8 cellular contexts compared by ENCODE assay signal in the genomic region with DNA sequence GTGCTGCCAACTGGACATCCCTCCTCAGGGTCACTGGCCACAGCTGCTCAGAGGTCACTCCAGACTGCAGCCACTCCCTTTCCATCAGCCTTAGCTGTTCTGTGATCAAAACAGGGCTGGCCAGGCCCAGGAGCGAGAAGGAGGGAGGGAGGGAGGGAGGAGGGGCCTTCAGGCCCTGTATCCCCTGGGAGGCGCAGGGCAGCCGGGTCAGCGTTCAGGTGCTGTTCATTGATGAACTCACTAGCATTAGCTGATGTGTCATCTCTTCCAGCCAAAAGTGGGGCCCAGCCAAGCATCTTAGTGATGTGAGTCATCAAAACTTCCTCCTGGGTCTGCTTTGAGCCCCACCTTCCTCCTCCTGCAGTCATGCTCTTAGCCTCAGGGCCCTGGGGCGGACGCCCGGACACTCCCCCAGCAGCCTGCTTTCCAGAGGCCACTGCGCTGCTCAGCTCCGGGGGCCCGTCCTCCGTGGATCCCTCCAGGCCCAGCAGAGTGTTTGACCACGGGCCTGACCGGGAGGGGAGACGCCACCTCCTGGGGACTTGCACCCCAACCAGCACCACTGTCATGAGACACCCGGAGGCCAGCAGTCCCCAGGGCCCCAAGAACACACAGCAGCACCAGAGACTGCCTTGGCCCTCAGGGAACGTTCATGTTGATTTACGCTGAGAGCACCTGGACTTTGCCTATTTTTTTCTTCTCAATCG.
DNase-seq lines count a peak whose midpoint lies in the region; ATAC-seq and TF ChIP-seq lines count a peak whose summit lies in the region.

No MANE protein-coding gene starts in this region.

- H3K27me3 ChIP-seq in left ventricle myocardium inferior (ENCODE audit: low read depth), result no peaks in the 10 kb centered on the region

- H3K9me3 Mint-ChIP-seq in activated T-helper 17 cell treated with anti-CD3 and anti-CD28 coated beads, Interleukin-2, amount 50 U/mL, for 72 hours, result no peaks in the 10 kb centered on the region

- peak overlapping the region; percentile 89 for H3K27ac ChIP-seq in left ventricle myocardium inferior (replicated peaks)

- no peaks in the 10 kb centered on the region for H3K27me3 Mint-ChIP-seq in activated T-helper 17 cell treated with anti-CD3 and anti-CD28 coated beads, Interleukin-2, amount 50 U/mL, for 72 hours

- peaks cover 98% of the 10 kb centered on the region for H3K4me1 ChIP-seq in left ventricle myocardium inferior

- intact Hi-C loops in left ventricle myocardium inferior (cut with micrococcal nuclease), result no loop called here

- H3K36me3 ChIP-seq in left ventricle myocardium inferior, result no peaks in the 10 kb centered on the region

- H3K36me3 Mint-ChIP-seq in activated T-helper 17 cell treated with anti-CD3 and anti-CD28 coated beads, Interleukin-2, amount 50 U/mL, for 72 hours (ENCODE audit: low read depth), result no peaks in the 10 kb centered on the region

- H3K4me3 ChIP-seq in AG10803 (ENCODE audit: low read length) (no peak overlapping the region), left ventricle myocardium inferior (no peak overlapping the region)

- peaks cover 8% of the 10 kb centered on the region for H3K4me1 Mint-ChIP-seq in activated T-helper 17 cell treated with anti-CD3 and anti-CD28 coated beads, Interleukin-2, amount 50 U/mL, for 72 hours

- DNase-seq in AG10803 (ENCODE audit: low read depth) (peak; percentile 95), NCI-H460 (ENCODE audit: extremely low read depth, low read depth) (peak; percentile 87), left ventricle myocardium inferior (peak; percentile 62), germinal center (ENCODE audit: low spot score) (no peak), NCI-H2029 treated with DMSO at 0.1 percent for 48 hours (lab: John Stamatoyannopoulos, UW) (no peak)
- DNase-seq in stimulated activated CD4-positive, alpha-beta T cell treated with anti-CD3 and anti-CD28 coated beads, Interleukin-15, amount 100 ng/mL, for 48 hours (ENCODE audit: low read depth in 2 of 2), result peak; percentile 58 to 61

- TF ChIP-seq CTCF in AG10803 (conservative IDR thresholded peaks at IDR 0.05; ENCODE audit: low read length) (no peak), left ventricle myocardium inferior (IDR thresholded peaks at IDR 0.05; ENCODE audit: borderline replicate concordance) (no peak)

- no peak overlapping the region for H3K4me3 Mint-ChIP-seq in activated T-helper 17 cell treated with anti-CD3 and anti-CD28 coated beads, Interleukin-2, amount 50 U/mL, for 72 hours

- no peaks in the 10 kb centered on the region for H3K9me3 ChIP-seq in left ventricle myocardium inferior (replicated peaks)

- peak; percentile 67 for ATAC-seq in GM21526 (IDR thresholded peaks at IDR 0.05; ENCODE audit: low FRiP score, unreplicated experiment)
- ATAC-seq in activated T-helper 17 cell treated with anti-CD3 and anti-CD28 coated beads, Interleukin-2, amount 50 U/mL, for 72 hours (replicated peaks), result peak; percentile 97

- peak overlapping the region; percentile 61 for H3K27ac Mint-ChIP-seq in activated T-helper 17 cell treated with anti-CD3 and anti-CD28 coated beads, Interleukin-2, amount 50 U/mL, for 72 hours

Comparison
In these comparisons a context has a peak if more than half of its experiments do, and no peak if none do; other contexts are left out.
1. DNase-seq: peak in AG10803 (single experiment), NCI-H460 (single experiment), left ventricle myocardium inferior (single experiment) and stimulated activated CD4-positive, alpha-beta T cell treated with anti-CD3 and anti-CD28 coated beads, Interleukin-15, amount 100 ng/mL, for 48 hours (2 of 2); none in germinal center (single experiment) and NCI-H2029 treated with DMSO at 0.1 percent for 48 hours (single experiment).